ENCODE assay signal across 13 cellular contexts in genomic region chr4:125168531-125168930, GRCh38.
"Had no signal": no experiment of that assay in that cellular context is flagged by ENCODE, and none has a peak within 500 bp of the region (broad histone marks: within the 10 kb centered on the region; RNA-seq: fewer than 3 reads in every experiment).

No MANE protein-coding gene starts in this region.

- H3K36me3 ChIP-seq: ascending aorta, tibial nerve had no signal

- H3K4me3 Mint-ChIP-seq: activated T-helper 17 cell treated with anti-CD3 and anti-CD28 coated beads, Interleukin-2, amount 50 U/mL, for 72 hours; natural killer cell treated with Interleukin-12 subunit alpha and Interleukin-12 subunit beta and Interleukin-15 and Interleukin-18, amount 100 ng/mL, for 72 hours; stimulated activated naive B cell treated with anti-CD40 and anti-IgM and Interleukin-4, amounts not matched to agents 10 μg/mL and 1 μg/mL and 100 μg/mL, for 72 hours had no signal

- H3K9me3 Mint-ChIP-seq: natural killer cell treated with Interleukin-12 subunit alpha and Interleukin-12 subunit beta and Interleukin-15 and Interleukin-18, amount 100 ng/mL, for 72 hours had no signal

- H3K9me3 ChIP-seq: ascending aorta, tibial nerve had no signal

- H3K27ac Mint-ChIP-seq: activated T-helper 17 cell treated with anti-CD3 and anti-CD28 coated beads, Interleukin-2, amount 50 U/mL, for 72 hours; natural killer cell treated with Interleukin-12 subunit alpha and Interleukin-12 subunit beta and Interleukin-15 and Interleukin-18, amount 100 ng/mL, for 72 hours; stimulated activated naive B cell treated with anti-CD40 and anti-IgM and Interleukin-4, amounts not matched to agents 10 μg/mL and 1 μg/mL and 100 μg/mL, for 72 hours had no signal

- H3K27me3 Mint-ChIP-seq: activated T-helper 17 cell treated with anti-CD3 and anti-CD28 coated beads, Interleukin-2, amount 50 U/mL, for 72 hours; natural killer cell treated with Interleukin-12 subunit alpha and Interleukin-12 subunit beta and Interleukin-15 and Interleukin-18, amount 100 ng/mL, for 72 hours; stimulated activated naive B cell treated with anti-CD40 and anti-IgM and Interleukin-4, amounts not matched to agents 10 μg/mL and 1 μg/mL and 100 μg/mL, for 72 hours had no signal

- H3K27ac ChIP-seq: ascending aorta, skin epidermis, tibial nerve had no signal

- ATAC-seq: activated T-helper 17 cell treated with anti-CD3 and anti-CD28 coated beads, Interleukin-2, amount 50 U/mL, for 72 hours; natural killer cell treated with Interleukin-12 subunit alpha and Interleukin-12 subunit beta and Interleukin-15 and Interleukin-18, amount 100 ng/mL, for 72 hours; stimulated activated naive B cell treated with anti-CD40 and anti-IgM and Interleukin-4, amounts not matched to agents 10 μg/mL and 1 μg/mL and 100 μg/mL, for 72 hours had no signal

- H3K27me3 ChIP-seq: ascending aorta, tibial nerve had no signal

- H3K4me1 Mint-ChIP-seq: activated T-helper 17 cell treated with anti-CD3 and anti-CD28 coated beads, Interleukin-2, amount 50 U/mL, for 72 hours; stimulated activated naive B cell treated with anti-CD40 and anti-IgM and Interleukin-4, amounts not matched to agents 10 μg/mL and 1 μg/mL and 100 μg/mL, for 72 hours had no signal

- H3K36me3 Mint-ChIP-seq: natural killer cell treated with Interleukin-12 subunit alpha and Interleukin-12 subunit beta and Interleukin-15 and Interleukin-18, amount 100 ng/mL, for 72 hours; stimulated activated naive B cell treated with anti-CD40 and anti-IgM and Interleukin-4, amounts not matched to agents 10 μg/mL and 1 μg/mL and 100 μg/mL, for 72 hours had no signal

- H3K4me1 ChIP-seq: ascending aorta, tibial nerve had no signal

- H3K4me3 ChIP-seq: ascending aorta, skin epidermis, tibial nerve had no signal

- DNase-seq: activated CD4-positive, alpha-beta T cell treated with anti-CD3 and anti-CD28 coated beads, Interleukin-2, amount 50 U/mL, for 1 hour; activated naive CD4-positive, alpha-beta T cell treated with Interleukin-2 at 50 U/mL for 16 hours; hypothalamus; mesendoderm; nucleus accumbens; stimulated activated CD4-positive, alpha-beta T cell treated with anti-CD3 and anti-CD28 coated beads, Interleukin-15, amount 100 ng/mL, for 24 hours; stimulated activated CD4-positive, alpha-beta T cell treated with anti-CD3 and anti-CD28 coated beads, Interleukin-4, amount 100 ng/mL, for 1 hour; stimulated activated naive B cell treated with anti-CD40 and anti-IgM and Interleukin-4, amounts not matched to agents 10 μg/mL and 1 μg/mL and 100 μg/mL, for 72 hours had no signal
